In the genomic region with DNA sequence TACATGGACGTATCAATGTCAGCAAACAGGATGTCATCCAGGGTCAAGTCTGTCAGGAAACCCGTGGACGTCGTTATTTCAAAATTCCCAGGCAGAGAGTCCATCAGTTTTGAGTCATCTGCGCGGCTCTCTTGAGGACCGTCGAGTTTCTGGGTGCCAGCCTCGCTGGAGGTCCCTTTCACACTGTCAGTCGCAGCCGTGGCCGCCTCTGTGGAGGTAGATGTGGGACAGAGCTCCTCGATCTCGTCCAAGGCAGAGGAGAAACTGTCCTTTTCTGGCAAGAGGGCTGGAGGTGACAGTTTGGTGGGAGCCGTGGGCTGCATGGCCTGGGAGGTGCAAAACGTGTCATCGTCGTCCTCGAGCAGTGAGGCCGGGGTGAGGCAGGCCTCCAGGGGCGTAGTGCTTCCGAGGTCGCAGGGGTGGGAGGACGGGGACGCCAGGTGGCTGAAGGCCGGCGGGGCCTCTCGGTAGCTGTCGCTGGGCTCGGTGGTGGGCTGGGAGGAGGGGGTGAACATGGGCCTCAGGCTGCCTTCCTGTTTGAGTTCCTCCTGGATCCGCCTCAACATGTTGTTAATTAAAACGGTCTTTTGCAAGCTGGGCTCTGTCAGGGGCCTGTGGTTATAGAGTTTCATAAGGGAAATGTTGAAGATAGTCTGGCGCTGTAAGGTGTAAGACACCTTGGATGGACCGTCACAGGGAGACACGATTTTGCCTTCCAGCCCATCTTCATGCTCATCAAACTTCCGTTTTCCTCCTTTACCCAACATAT, we compare ENCODE assay signal across 10 cellular contexts. TPM values are rescaled to one million over a fixed set of nuclear protein-coding genes. Genes with fewer than 3 reads are reported as not detected.
A peak's percentile ranks its signal among the peaks of the same experiment; 100 is the strongest.
DNase-seq lines count a peak whose midpoint lies in the region; ATAC-seq, FAIRE-seq and TF ChIP-seq lines count a peak whose summit lies in the region.
"Had no signal": no experiment of that assay in that cellular context is flagged by ENCODE, and none has a peak within 500 bp of the region (broad histone marks: within the 10 kb centered on the region; RNA-seq: fewer than 3 reads in every experiment).

No MANE protein-coding gene starts in this region.

- peak; percentile 30 for ATAC-seq in activated CD4-positive, alpha-beta T cell treated with anti-CD3 and anti-CD28 coated beads for 36 hours
- ATAC-seq in HG02943 (IDR thresholded peaks at IDR 0.05; ENCODE audit: low read depth, unreplicated experiment), result peak; percentile 67
- peak; percentile 45 to 65 (median 57) for ATAC-seq in T-cell (replicated peaks in 1 of 4)
- no peak for ATAC-seq in esophagus mucosa

- peak overlapping the region; percentile 46 for H3K4me3 Mint-ChIP-seq in activated CD4-positive, alpha-beta T cell treated with anti-CD3 and anti-CD28 coated beads for 36 hours
- H3K4me3 Mint-ChIP-seq in T-cell (peak overlapping the region; percentile 29 to 65 (median 52)), osteocyte (ENCODE audit: unreplicated experiment) (no peak overlapping the region)

- peaks cover 25% of the 10 kb centered on the region for H3K36me3 Mint-ChIP-seq in activated CD4-positive, alpha-beta T cell treated with anti-CD3 and anti-CD28 coated beads for 36 hours (ENCODE audit: low read depth)
- H3K36me3 Mint-ChIP-seq in T-cell (peaks cover 19% of the 10 kb centered on the region), osteocyte (ENCODE audit: unreplicated experiment) (peaks cover 12% of the 10 kb centered on the region)

- intact Hi-C loops in activated CD4-positive, alpha-beta T cell treated with anti-CD3 and anti-CD28 coated beads for 36 hours (cut with DNase I, micrococcal nuclease), result no loop called here

- no peaks in the 10 kb centered on the region for H3K27me3 Mint-ChIP-seq in activated CD4-positive, alpha-beta T cell treated with anti-CD3 and anti-CD28 coated beads for 36 hours
- H3K27me3 Mint-ChIP-seq in T-cell, result no peaks in the 10 kb centered on the region
- H3K27me3 Mint-ChIP-seq in osteocyte (ENCODE audit: unreplicated experiment), result no peaks in the 10 kb centered on the region

- TF ChIP-seq CTCF in osteocyte (IDR thresholded peaks at IDR 0.05) (no peak), D721Med (IDR thresholded peaks at IDR 0.05; ENCODE audit: insufficient read depth, missing control alignments) (no peak)

- no peak for FAIRE-seq in D721Med (lab: Jason Lieb, UNC)
- FAIRE-seq: A204.1 had no signal

- peak; percentile 25 for DNase-seq in activated CD4-positive, alpha-beta T cell treated with anti-CD3 and anti-CD28 coated beads for 36 hours
- DNase-seq in activated CD4-positive, alpha-beta T cell treated with anti-CD3 and anti-CD28 coated beads for 1 hour, result no peak
- DNase-seq in T-cell (peak in 1 of 34 experiments; percentile 5), osteocyte (ENCODE audit: extremely low spot score, unreplicated experiment) (no peak), D721Med (ENCODE audit: insufficient read length, low spot score) (no peak)
- no peak for DNase-seq in central memory CD4-positive, alpha-beta T cell
- DNase-seq: heart left ventricle had no signal

- CTCF ChIA-PET in activated CD4-positive, alpha-beta T cell treated with anti-CD3 and anti-CD28 coated beads for 36 hours (lab: Charles Lee), result interaction anchor here (0.8 to 2.5 kb wide), 7 partner anchors 10 to 237 kb away, joined by 3 to 10 read pairs (median 9); no protein-coding TSS in a partner anchor
- CTCF ChIA-PET in T-cell (lab: Charles Lee), result interaction anchor here in 1 of 2 donors (0.6 to 1.4 kb wide), 3 partner anchors 10 to 195 kb away, joined by 3 read pairs; no protein-coding TSS in a partner anchor

- H3K9me3 Mint-ChIP-seq in activated CD4-positive, alpha-beta T cell treated with anti-CD3 and anti-CD28 coated beads for 36 hours (ENCODE audit: low read depth), result no peaks in the 10 kb centered on the region
- H3K9me3 Mint-ChIP-seq in T-cell (no peaks in the 10 kb centered on the region), osteocyte (ENCODE audit: unreplicated experiment) (no peaks in the 10 kb centered on the region)

- peak overlapping the region; percentile 78 for H3K27ac Mint-ChIP-seq in activated CD4-positive, alpha-beta T cell treated with anti-CD3 and anti-CD28 coated beads for 36 hours
- peak overlapping the region; percentile 82 to 90 for H3K27ac Mint-ChIP-seq in T-cell
- peak overlapping the region; percentile 3 for H3K27ac Mint-ChIP-seq in osteocyte (ENCODE audit: unreplicated experiment)

- POLR2A ChIA-PET in activated CD4-positive, alpha-beta T cell treated with anti-CD3 and anti-CD28 coated beads for 36 hours (lab: Charles Lee), result interaction anchor here (0.8 to 1.2 kb wide), 2 partner anchors 16 to 113 kb away, joined by 3 to 4 read pairs; a partner anchor contains a TSS
- POLR2A ChIA-PET in T-cell (lab: Charles Lee), result no interaction called here

- H3K4me1 Mint-ChIP-seq in activated CD4-positive, alpha-beta T cell treated with anti-CD3 and anti-CD28 coated beads for 36 hours, result peaks cover 53% of the 10 kb centered on the region
- H3K4me1 Mint-ChIP-seq in T-cell (peaks cover 53 to 57% (median 54%) of the 10 kb centered on the region in 3 donors), osteocyte (ENCODE audit: unreplicated experiment) (peaks cover 40% of the 10 kb centered on the region)

RNA-seq across cellular contexts. Expression of a gene that starts 17.4 kb away (rescaled TPM):
- total RNA-seq in activated CD4-positive, alpha-beta T cell treated with anti-CD3 and anti-CD28 coated beads for 36 hours, result 10 to 100 TPM; 14.5 to 14.9 TPM
- total RNA-seq in T-cell (10 to 100 TPM; 22.8 to 39.7 (median 27.4) TPM), osteocyte (15.5 and 17.4 TPM in 2 replicates), esophagus mucosa (21.9 TPM)

Comparison
In these comparisons a context has a peak if more than half of its experiments do, and no peak if none do; other contexts are left out.
1. H3K27ac Mint-ChIP-seq: peak in every context shown above with its lines; median percentile 86 in T-cell; 78 in activated CD4-positive, alpha-beta T cell treated with anti-CD3 and anti-CD28 coated beads for 36 hours; 3 in osteocyte.